ENCODE assay signal across 15 cellular contexts in genomic region chr2:48874282-48874681, GRCh38.
"Had no signal": no experiment of that assay in that cellular context is flagged by ENCODE, and none has a peak within 500 bp of the region (broad histone marks: within the 10 kb centered on the region; RNA-seq: fewer than 3 reads in every experiment).

No MANE protein-coding gene starts in this region.

- DNase-seq: dermis blood vessel endothelial cell; foreskin keratinocyte; immature natural killer cell; kidney; left cardiac atrium; left ventricle myocardium inferior; lower lobe of right lung; mesenchymal stem cell; midbrain; nucleus accumbens; ovary; stimulated activated CD4-positive, alpha-beta T cell treated with anti-CD3 and anti-CD28 coated beads, Interleukin-2, amount 100 ng/mL, for 48 hours; stimulated activated naive CD8-positive, alpha-beta T cell treated with anti-CD3 and anti-CD28 coated beads, Interleukin-15, Interleukin-2, amounts not matched to agents 100 U/mL and 50 U/mL, for 24 hours; thyroid gland had no signal

- ATAC-seq: foreskin keratinocyte; left cardiac atrium; lower lobe of right lung; natural killer cell treated with Interleukin-12 subunit alpha and Interleukin-12 subunit beta and Interleukin-15 and Interleukin-18, amount 100 ng/mL, for 72 hours; stimulated activated naive CD8-positive, alpha-beta T cell treated with anti-CD3 and anti-CD28 coated beads, Interleukin-15, Interleukin-2, amounts not matched to agents 100 U/mL and 50 U/mL, for 24 hours had no signal
